In genomic region chr4:10342866-10343265, GRCh38 we compare ENCODE assay signal across 30 cellular contexts.
"Had no signal": no experiment of that assay in that cellular context is flagged by ENCODE, and none has a peak within 500 bp of the region (broad histone marks: within the 10 kb centered on the region; RNA-seq: fewer than 3 reads in every experiment).

No MANE protein-coding gene starts in this region.

- H3K9me3 ChIP-seq: neutrophil, ovary, psoas muscle, right lobe of liver, sigmoid colon, thoracic aorta, thyroid gland, tibial nerve, upper lobe of right lung, uterus had no signal

- H3K4me1 Mint-ChIP-seq: naive B cell; neural crest cell; stimulated activated effector memory CD8-positive, alpha-beta T cell treated with anti-CD3 and anti-CD28 coated beads, Interleukin-12 subunit alpha, Interleukin-12 subunit beta, amount 100 ng/mL, for 72 hours; stimulated activated naive B cell treated with anti-CD40 and anti-IgM and Interleukin-4, amounts not matched to agents 10 μg/mL and 1 μg/mL and 100 μg/mL, for 72 hours; stimulated activated naive CD8-positive, alpha-beta T cell treated with anti-CD3 and anti-CD28 coated beads, Interleukin-15, amount 100 ng/mL, for 72 hours had no signal

- DNase-seq: naive B cell; naive thymus-derived CD8-positive, alpha-beta T cell; nephron progenitor cell; nucleus accumbens; ovary; posterior cingulate gyrus; psoas muscle; right cardiac atrium; right lobe of liver; sigmoid colon; small intestine; stimulated activated CD4-positive, alpha-beta T cell treated with anti-CD3 and anti-CD28 coated beads, Interleukin-15, amount 100 ng/mL, for 24 hours; stimulated activated CD4-positive, alpha-beta T cell treated with anti-CD3 and anti-CD28 coated beads, Interleukin-2, amount 100 ng/mL, for 24 hours; stimulated activated CD4-positive, alpha-beta T cell treated with anti-CD3 and anti-CD28 coated beads, Interleukin-2, amount 100 ng/mL, for 48 hours; stimulated activated CD4-positive, alpha-beta T cell treated with anti-CD3 and anti-CD28 coated beads, Interleukin-4, amount 100 ng/mL, for 24 hours; stimulated activated naive B cell treated with anti-CD40 and anti-IgM and Interleukin-4, amounts not matched to agents 10 μg/mL and 1 μg/mL and 100 μg/mL, for 72 hours; stimulated activated naive CD4-positive, alpha-beta T cell treated with Interleukin-2 at 50 U/mL for 16 hours; stimulated activated naive CD8-positive, alpha-beta T cell treated with anti-CD3 and anti-CD28 coated beads, Interleukin-15, amount 100 ng/mL, for 72 hours; thyroid gland; upper lobe of right lung; uterus had no signal

- H3K9me3 Mint-ChIP-seq: naive thymus-derived CD8-positive, alpha-beta T cell; natural killer cell treated with Interleukin-12 subunit alpha and Interleukin-12 subunit beta and Interleukin-15 and Interleukin-18, amount 100 ng/mL, for 72 hours; nephron progenitor cell; stimulated activated effector memory CD8-positive, alpha-beta T cell treated with anti-CD3 and anti-CD28 coated beads, Interleukin-12 subunit alpha, Interleukin-12 subunit beta, amount 100 ng/mL, for 72 hours; type B pancreatic cell had no signal

- H3K79me2 ChIP-seq: parathyroid adenoma had no signal

- H3K27ac Mint-ChIP-seq: naive B cell; naive thymus-derived CD8-positive, alpha-beta T cell; natural killer cell treated with Interleukin-12 subunit alpha and Interleukin-12 subunit beta and Interleukin-15 and Interleukin-18, amount 100 ng/mL, for 72 hours; nephron progenitor cell; progenitor cell of endocrine pancreas; stimulated activated effector memory CD8-positive, alpha-beta T cell treated with anti-CD3 and anti-CD28 coated beads, Interleukin-12 subunit alpha, Interleukin-12 subunit beta, amount 100 ng/mL, for 72 hours; stimulated activated naive B cell treated with anti-CD40 and anti-IgM and Interleukin-4, amounts not matched to agents 10 μg/mL and 1 μg/mL and 100 μg/mL, for 72 hours; stimulated activated naive CD8-positive, alpha-beta T cell treated with anti-CD3 and anti-CD28 coated beads, Interleukin-15, amount 100 ng/mL, for 72 hours; type B pancreatic cell had no signal

- H3K27me3 Mint-ChIP-seq: stimulated activated naive CD8-positive, alpha-beta T cell treated with anti-CD3 and anti-CD28 coated beads, Interleukin-15, amount 100 ng/mL, for 72 hours had no signal

- H3K4me3 ChIP-seq: ovary, psoas muscle, right lobe of liver, sigmoid colon, thoracic aorta, thyroid gland, tibial nerve, upper lobe of right lung, uterus had no signal

- ATAC-seq: naive thymus-derived CD8-positive, alpha-beta T cell; natural killer cell treated with Interleukin-12 subunit alpha and Interleukin-12 subunit beta and Interleukin-15 and Interleukin-18, amount 100 ng/mL, for 72 hours; psoas muscle; right cardiac atrium; right lobe of liver; stimulated activated effector memory CD8-positive, alpha-beta T cell treated with anti-CD3 and anti-CD28 coated beads, Interleukin-12 subunit alpha, Interleukin-12 subunit beta, amount 100 ng/mL, for 72 hours; stimulated activated naive B cell treated with anti-CD40 and anti-IgM and Interleukin-4, amounts not matched to agents 10 μg/mL and 1 μg/mL and 100 μg/mL, for 72 hours; stimulated activated naive CD8-positive, alpha-beta T cell treated with anti-CD3 and anti-CD28 coated beads, Interleukin-15, amount 100 ng/mL, for 72 hours; upper lobe of right lung had no signal

- H3K27me3 ChIP-seq: ovary, right lobe of liver, sigmoid colon, thyroid gland, tibial nerve, upper lobe of right lung, uterus had no signal

- H3K4me3 Mint-ChIP-seq: naive B cell; naive thymus-derived CD8-positive, alpha-beta T cell; natural killer cell treated with Interleukin-12 subunit alpha and Interleukin-12 subunit beta and Interleukin-15 and Interleukin-18, amount 100 ng/mL, for 72 hours; nephron progenitor cell; neural crest cell; stimulated activated effector memory CD8-positive, alpha-beta T cell treated with anti-CD3 and anti-CD28 coated beads, Interleukin-12 subunit alpha, Interleukin-12 subunit beta, amount 100 ng/mL, for 72 hours; stimulated activated naive B cell treated with anti-CD40 and anti-IgM and Interleukin-4, amounts not matched to agents 10 μg/mL and 1 μg/mL and 100 μg/mL, for 72 hours; stimulated activated naive CD8-positive, alpha-beta T cell treated with anti-CD3 and anti-CD28 coated beads, Interleukin-15, amount 100 ng/mL, for 72 hours; type B pancreatic cell had no signal

- H3K36me3 ChIP-seq: neutrophil, ovary, right lobe of liver, sigmoid colon, thoracic aorta, thyroid gland, tibial nerve, upper lobe of right lung, uterus had no signal

- FAIRE-seq: small intestine had no signal

- H3K27ac ChIP-seq: neutrophil, ovary, parathyroid adenoma, psoas muscle, right lobe of liver, sigmoid colon, thoracic aorta, thyroid gland, tibial nerve, upper lobe of right lung, uterus had no signal

- H3K36me3 Mint-ChIP-seq: naive B cell; naive thymus-derived CD8-positive, alpha-beta T cell; natural killer cell treated with Interleukin-12 subunit alpha and Interleukin-12 subunit beta and Interleukin-15 and Interleukin-18, amount 100 ng/mL, for 72 hours; stimulated activated effector memory CD8-positive, alpha-beta T cell treated with anti-CD3 and anti-CD28 coated beads, Interleukin-12 subunit alpha, Interleukin-12 subunit beta, amount 100 ng/mL, for 72 hours; stimulated activated naive B cell treated with anti-CD40 and anti-IgM and Interleukin-4, amounts not matched to agents 10 μg/mL and 1 μg/mL and 100 μg/mL, for 72 hours; type B pancreatic cell had no signal

- H3K4me1 ChIP-seq: parathyroid adenoma, psoas muscle, right lobe of liver, sigmoid colon, thyroid gland, tibial nerve, upper lobe of right lung, uterus had no signal

- H2AFZ ChIP-seq: parathyroid adenoma had no signal
